31 cellular contexts compared by ENCODE assay signal in genomic region chr17:74371653-74372147, GRCh38. TPM values are rescaled to one million over a fixed set of nuclear protein-coding genes. Genes with fewer than 3 reads are reported as not detected.
"Had no signal": no experiment of that assay in that cellular context is flagged by ENCODE, and none has a peak within 500 bp of the region (broad histone marks: within the 10 kb centered on the region; RNA-seq: fewer than 3 reads in every experiment).

No MANE protein-coding gene starts in this region.

- H3K4me3 ChIP-seq: neural progenitor cell, ovary, psoas muscle, skin epidermis, smooth muscle cell, spleen, stomach, thoracic aorta, thyroid gland, tibial nerve, upper lobe of left lung, vagina had no signal

- H3K4me1 ChIP-seq: parathyroid adenoma, psoas muscle, vagina had no signal

- H3K27ac ChIP-seq: neural progenitor cell, neutrophil, ovary, parathyroid adenoma, psoas muscle, skin epidermis, spleen, stomach, thoracic aorta, thyroid gland, tibial nerve, upper lobe of left lung, vagina had no signal

- H3K27me3 ChIP-seq: neural progenitor cell, ovary, thyroid gland, vagina had no signal

- H3K4me2 ChIP-seq: neural progenitor cell, smooth muscle cell had no signal

- H2AFZ ChIP-seq: neural progenitor cell, parathyroid adenoma had no signal

- H3K36me3 ChIP-seq: neural progenitor cell, neutrophil, ovary, spleen, stomach, thoracic aorta, thyroid gland, tibial nerve, upper lobe of left lung, vagina had no signal

- DNase-seq: naive thymus-derived CD4-positive, alpha-beta T cell; natural killer cell; nucleus accumbens; ovary; psoas muscle; spleen; stimulated activated CD4-positive, alpha-beta T cell treated with anti-CD3 and anti-CD28 coated beads, Interleukin-12 subunit alpha, Interleukin-12 subunit beta, amount 100 ng/mL, for 4 hours; stimulated activated CD4-positive, alpha-beta T cell treated with anti-CD3 and anti-CD28 coated beads, Interleukin-1b, Interleukin-23, amount 100 ng/mL, for 48 hours; stimulated activated CD4-positive, alpha-beta T cell treated with anti-CD3 and anti-CD28 coated beads, Interleukin-4, amount 100 ng/mL, for 1 hour; stimulated activated CD4-positive, alpha-beta T cell treated with anti-CD3 and anti-CD28 coated beads, Interleukin-4, amount 100 ng/mL, for 4 hours; stimulated activated CD8-positive, alpha-beta memory T cell treated with anti-CD3 and anti-CD28 coated beads, Interleukin-4, amount 100 ng/mL, for 48 hours; stimulated activated naive B cell treated with anti-CD40 and anti-IgM and Interleukin-4, amounts not matched to agents 10 μg/mL and 1 μg/mL and 100 μg/mL, for 72 hours; stimulated activated naive CD4-positive, alpha-beta T cell treated with Interleukin-2 at 50 U/mL for 16 hours; stomach; thyroid gland; trophoblast cell; upper lobe of left lung had no signal

- H3K9me3 ChIP-seq: neutrophil, ovary, psoas muscle, spleen, stomach, thoracic aorta, thyroid gland, tibial nerve, upper lobe of left lung, vagina had no signal

- ATAC-seq: naive thymus-derived CD4-positive, alpha-beta T cell; natural killer cell; psoas muscle; right cardiac atrium; sciatic nerve; stimulated activated naive B cell treated with anti-CD40 and anti-IgM and Interleukin-4, amounts not matched to agents 10 μg/mL and 1 μg/mL and 100 μg/mL, for 72 hours had no signal

- H3K79me2 ChIP-seq: parathyroid adenoma had no signal

RNA-seq across cellular contexts. Expression of gene GPR142, which starts 4.4 kb away (rescaled TPM):
- total RNA-seq: naive thymus-derived CD4-positive, alpha-beta T cell; natural killer cell; omental fat pad; psoas muscle; renal cortical epithelial cell; right cardiac atrium; smooth muscle cell; stomach; thoracic aorta had no signal

RNA-seq across cellular contexts. Expression of gene BTBD17, which starts 10.0 kb away (rescaled TPM):
- total RNA-seq: naive thymus-derived CD4-positive, alpha-beta T cell; ovary; psoas muscle; renal cortical epithelial cell; right cardiac atrium; sciatic nerve; smooth muscle cell; stomach; subcutaneous adipose tissue; thoracic aorta; tibial nerve; ureter; vagina had no signal

RNA-seq across cellular contexts. Expression of gene KIF19, which starts 45.7 kb away (rescaled TPM):
- total RNA-seq: renal cortical epithelial cell, smooth muscle cell had no signal
